Comparison of ENCODE assay signal across 8 cellular contexts in genomic region chr2:37156857-37157714, GRCh38.
DNase-seq lines count a peak whose midpoint lies in the region; ATAC-seq lines count a peak whose summit lies in the region.

TSS of gene EIF2AK2 (minus strand) at chr2:37156980. CDS start at chr2:37147806, 9,174 bp downstream.

- DNase-seq in CMK (ENCODE audit: low read depth) (peak; percentile 49), HS-27A (ENCODE audit: low read depth) (peak; percentile 26), NK-92 (lab: John Stamatoyannopoulos, UW; ENCODE audit: unreplicated experiment) (peak; percentile 6), medulla oblongata (ENCODE audit: extremely low spot score) (peak; percentile 74)
- DNase-seq in activated CD8-positive, alpha-beta memory T cell treated with anti-CD3 and anti-CD28 coated beads for 24 hours = peak; percentile 88
- peak; percentile 71 to 81 (median 80) for DNase-seq in effector memory CD4-positive, alpha-beta T cell
- DNase-seq in stimulated activated CD4-positive, alpha-beta T cell treated with anti-CD3 and anti-CD28 coated beads, TNF-alpha, amount 100 ng/mL, for 48 hours (ENCODE audit: low read depth in 3 of 3) = peak; percentile 54 to 73 (median 65)

- ATAC-seq in GM19468 (IDR thresholded peaks at IDR 0.05; ENCODE audit: extremely low read depth, unreplicated experiment) = peak; percentile 74

- H3K4me3 ChIP-seq in effector memory CD4-positive, alpha-beta T cell (ENCODE audit: insufficient read depth, low read depth, low read length, poor library complexity, severe bottlenecking) = peak within 1 kb of the TSS; percentile 83

- peaks cover 17% of the 10 kb centered on the region for H3K4me1 ChIP-seq in effector memory CD4-positive, alpha-beta T cell (ENCODE audit: control insufficient read depth, insufficient read depth, low read length, poor library complexity, severe bottlenecking)

- no peaks in the 10 kb centered on the region for H3K9me3 ChIP-seq in effector memory CD4-positive, alpha-beta T cell (ENCODE audit: control insufficient read depth, low read length)

- H3K27me3 ChIP-seq in effector memory CD4-positive, alpha-beta T cell (replicated peaks; ENCODE audit: control insufficient read depth, insufficient read depth, low read length, poor library complexity, severe bottlenecking) = no peaks in the 10 kb centered on the region

- H3K36me3 ChIP-seq in effector memory CD4-positive, alpha-beta T cell (ENCODE audit: control insufficient read depth, insufficient read depth, low read length) = no peaks in the 10 kb centered on the region

- H3K27ac ChIP-seq in effector memory CD4-positive, alpha-beta T cell (ENCODE audit: insufficient read depth, low read length, poor library complexity, severe bottlenecking) = peak within 1 kb of the TSS; percentile 70

Comparison
In these comparisons a context has a peak if more than half of its experiments do, and no peak if none do; other contexts are left out.
1. Peak in every context shown above with its lines: DNase-seq, ATAC-seq, H3K4me3 ChIP-seq and H3K27ac ChIP-seq.
2. DNase-seq: peak in every context shown above with its lines; median percentile 88 in activated CD8-positive, alpha-beta memory T cell treated with anti-CD3 and anti-CD28 coated beads for 24 hours; 80 in effector memory CD4-positive, alpha-beta T cell; 74 in medulla oblongata; 65 in stimulated activated CD4-positive, alpha-beta T cell treated with anti-CD3 and anti-CD28 coated beads, TNF-alpha, amount 100 ng/mL, for 48 hours; 49 in CMK; 26 in HS-27A; 6 in NK-92.